8 cellular contexts compared by ENCODE assay signal in genomic region chr6:107567643-107568042, GRCh38.
"Had no signal": no experiment of that assay in that cellular context is flagged by ENCODE, and none has a peak within 500 bp of the region (broad histone marks: within the 10 kb centered on the region; RNA-seq: fewer than 3 reads in every experiment).

No MANE protein-coding gene starts in this region.

- H3K27ac ChIP-seq: GM23248, HL-60 had no signal

- H3K4me3 ChIP-seq: GM23248, HAP-1 had no signal

- H2AFZ ChIP-seq: GM23248 had no signal

- DNase-seq: GM23248, GOT3, H7, HFFc6 had no signal

- H3K9me3 ChIP-seq: HAP-1 had no signal

- H3K9ac ChIP-seq: GM23248 had no signal

- ATAC-seq: HCT116, HepG2 had no signal
